Comparison of ENCODE assay signal across 17 cellular contexts in genomic region chr16:2226918-2227317, GRCh38.
"Had no signal": no experiment of that assay in that cellular context is flagged by ENCODE, and none has a peak within 500 bp of the region (broad histone marks: within the 10 kb centered on the region; RNA-seq: fewer than 3 reads in every experiment).

No MANE protein-coding gene starts in this region.

- H3K27me3 Mint-ChIP-seq: naive B cell had no signal

- ATAC-seq: activated naive CD4-positive, alpha-beta T cell treated with anti-CD3 and anti-CD28 coated beads, Interleukin-2, amount 50 U/mL, for 72 hours; esophagus mucosa had no signal

- H3K9me3 ChIP-seq: tibial nerve had no signal

- H3K9me3 Mint-ChIP-seq: activated naive CD4-positive, alpha-beta T cell treated with anti-CD3 and anti-CD28 coated beads, Interleukin-2, amount 50 U/mL, for 72 hours; naive B cell had no signal

- H3K27me3 ChIP-seq: hepatocyte, tibial nerve had no signal

- H3K4me3 ChIP-seq: coronary artery, hepatocyte, SK-N-MC, skin epidermis, tibial nerve had no signal

- DNase-seq: activated CD4-positive, alpha-beta T cell treated with anti-CD3 and anti-CD28 coated beads, Interleukin-2, amount 50 U/mL, for 4 hours; activated effector memory CD4-positive, alpha-beta T cell treated with anti-CD3 and anti-CD28 coated beads, Interleukin-2, amount 50 U/mL, for 16 hours; activated T-cell treated with anti-CD3 and anti-CD28 coated beads, Interleukin-2, amount 50 U/mL, for 48 hours; amniotic stem cell; central memory CD4-positive, alpha-beta T cell; islet precursor cell; naive B cell; stimulated activated CD4-positive, alpha-beta T cell treated with anti-CD3 and anti-CD28 coated beads, Interleukin-4, amount 100 ng/mL, for 24 hours; stimulated activated naive CD4-positive, alpha-beta T cell treated with Interleukin-2 at 50 U/mL for 16 hours; substantia nigra had no signal
